26 cellular contexts compared by ENCODE assay signal in the genomic region with DNA sequence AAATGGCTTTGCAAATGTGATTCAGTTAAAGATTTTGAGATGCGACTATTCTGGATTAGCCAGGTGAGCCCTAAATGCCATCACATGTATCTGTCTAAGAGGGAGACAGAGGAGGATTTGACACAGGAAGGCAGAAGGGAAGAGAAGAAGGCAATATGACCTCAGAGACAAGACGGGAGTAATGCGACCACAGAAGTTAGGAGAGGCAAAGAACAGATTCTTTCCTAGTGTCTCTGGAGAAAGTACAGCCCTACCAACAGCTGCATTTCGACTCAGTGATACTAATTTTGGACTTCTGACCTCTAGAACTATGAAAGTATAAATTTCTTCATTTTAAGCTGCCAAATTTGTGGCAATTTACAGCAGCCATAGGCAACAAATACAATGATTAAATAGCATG.
"Had no signal": no experiment of that assay in that cellular context is flagged by ENCODE, and none has a peak within 500 bp of the region (broad histone marks: within the 10 kb centered on the region; RNA-seq: fewer than 3 reads in every experiment).

No MANE protein-coding gene starts in this region.

- ATAC-seq: left colon; left lung; lower lobe of right lung; mucosa of descending colon; natural killer cell; pancreas; right cardiac atrium; sciatic nerve; stimulated activated effector memory CD8-positive, alpha-beta T cell treated with anti-CD3 and anti-CD28 coated beads, Interleukin-12 subunit alpha, Interleukin-12 subunit beta, amount 100 ng/mL, for 72 hours; upper lobe of right lung had no signal

- DNase-seq: head of caudate nucleus; hippocampal formation; left colon; left lung; lower lobe of right lung; midbrain; mucosa of descending colon; naive B cell; natural killer cell; pancreas; posterior cingulate gyrus; retina; right cardiac atrium; small intestine; spleen; stimulated activated CD4-positive, alpha-beta T cell treated with anti-CD3 and anti-CD28 coated beads, Interleukin-4, amount 100 ng/mL, for 24 hours; stimulated activated naive CD4-positive, alpha-beta T cell; tibial artery; trophoblast cell; upper lobe of right lung had no signal

- H3K9me3 Mint-ChIP-seq: natural killer cell; stimulated activated effector memory CD8-positive, alpha-beta T cell treated with anti-CD3 and anti-CD28 coated beads, Interleukin-12 subunit alpha, Interleukin-12 subunit beta, amount 100 ng/mL, for 72 hours; stimulated activated naive CD8-positive, alpha-beta T cell treated with anti-CD3 and anti-CD28 coated beads, Interleukin-15, Interleukin-2, amounts not matched to agents 100 ng/mL and 50 ng/mL, for 24 hours had no signal

- H3K9me3 ChIP-seq: left lung, lower lobe of right lung, mucosa of descending colon, pancreas, prostate gland, spleen, suprapubic skin, thoracic aorta, tibial artery, upper lobe of right lung had no signal

- H3K4me3 ChIP-seq: left lung, lower lobe of right lung, mucosa of descending colon, pancreas, prostate gland, spleen, suprapubic skin, thoracic aorta, tibial artery, upper lobe of right lung had no signal

- H3K4me1 ChIP-seq: left lung, lower lobe of right lung, pancreas, prostate gland, spleen, suprapubic skin, upper lobe of right lung had no signal

- H3K4me1 Mint-ChIP-seq: naive B cell; natural killer cell; stimulated activated effector memory CD8-positive, alpha-beta T cell treated with anti-CD3 and anti-CD28 coated beads, Interleukin-12 subunit alpha, Interleukin-12 subunit beta, amount 100 ng/mL, for 72 hours had no signal

- H3K36me3 ChIP-seq: left lung, lower lobe of right lung, pancreas, prostate gland, spleen, suprapubic skin, thoracic aorta, tibial artery, upper lobe of right lung had no signal

- H3K4me3 Mint-ChIP-seq: naive B cell; natural killer cell; stimulated activated effector memory CD8-positive, alpha-beta T cell treated with anti-CD3 and anti-CD28 coated beads, Interleukin-12 subunit alpha, Interleukin-12 subunit beta, amount 100 ng/mL, for 72 hours; stimulated activated naive CD8-positive, alpha-beta T cell treated with anti-CD3 and anti-CD28 coated beads, Interleukin-15, Interleukin-2, amounts not matched to agents 100 ng/mL and 50 ng/mL, for 24 hours had no signal

- H3K27me3 ChIP-seq: left lung, pancreas, spleen, suprapubic skin, tibial artery, upper lobe of right lung had no signal

- H3K27ac Mint-ChIP-seq: naive B cell; natural killer cell; stimulated activated effector memory CD8-positive, alpha-beta T cell treated with anti-CD3 and anti-CD28 coated beads, Interleukin-12 subunit alpha, Interleukin-12 subunit beta, amount 100 ng/mL, for 72 hours; stimulated activated naive CD8-positive, alpha-beta T cell treated with anti-CD3 and anti-CD28 coated beads, Interleukin-15, Interleukin-2, amounts not matched to agents 100 ng/mL and 50 ng/mL, for 24 hours had no signal

- H3K27ac ChIP-seq: left lung, lower lobe of right lung, pancreas, prostate gland, spleen, suprapubic skin, thoracic aorta, tibial artery, upper lobe of right lung had no signal

- H3K36me3 Mint-ChIP-seq: naive B cell; natural killer cell; stimulated activated effector memory CD8-positive, alpha-beta T cell treated with anti-CD3 and anti-CD28 coated beads, Interleukin-12 subunit alpha, Interleukin-12 subunit beta, amount 100 ng/mL, for 72 hours had no signal
